ENCODE assay signal across 10 cellular contexts in genomic region chr6:27591660-27592059, GRCh38.
DNase-seq lines count a peak whose midpoint lies in the region; ATAC-seq and TF ChIP-seq lines count a peak whose summit lies in the region.
"Had no signal": no experiment of that assay in that cellular context is flagged by ENCODE, and none has a peak within 500 bp of the region (broad histone marks: within the 10 kb centered on the region; RNA-seq: fewer than 3 reads in every experiment).

No MANE protein-coding gene starts in this region.

- no peaks in the 10 kb centered on the region for H3K4me1 ChIP-seq in HUES48 (ENCODE audit: control insufficient read depth, insufficient read depth, low read length)
- peaks cover 0 to 6% (median 1%) of the 10 kb centered on the region in 4 donors for H3K4me1 ChIP-seq in upper lobe of left lung

- TF ChIP-seq POLR2A in upper lobe of left lung (IDR thresholded peaks at IDR 0.05), result no peak

- no peak for TF ChIP-seq CTCF in kidney epithelial cell (IDR thresholded peaks at IDR 0.05; ENCODE audit: insufficient read depth, low read length, poor library complexity, severe bottlenecking)
- no peak for TF ChIP-seq CTCF in upper lobe of left lung (IDR thresholded peaks at IDR 0.05)
- TF ChIP-seq CTCF in GM10266 (IDR thresholded peaks at IDR 0.05; ENCODE audit: control insufficient read depth, insufficient read depth, low read depth, missing control alignments), result no peak

- 21 to 24% methylated on average over 8 of the region's 8 CpGs for WGBS in upper lobe of left lung, 2 donors

- no peaks in the 10 kb centered on the region for H3K36me3 ChIP-seq in HUES48 (ENCODE audit: control insufficient read depth, insufficient read depth, low read length)
- no peaks in the 10 kb centered on the region for H3K36me3 ChIP-seq in kidney epithelial cell (ENCODE audit: control insufficient read depth, insufficient read depth, low read length)
- H3K36me3 ChIP-seq in upper lobe of left lung, result no peaks in the 10 kb centered on the region

- H3K4me3 ChIP-seq in HUES48 (ENCODE audit: low read depth, low read length) (peak overlapping the region; percentile 70), kidney epithelial cell (ENCODE audit: low read depth, low read length) (peak overlapping the region; percentile 34), upper lobe of left lung (no peak overlapping the region)

- H3K27ac ChIP-seq in HUES48 (ENCODE audit: low read depth, low read length) (no peak overlapping the region), upper lobe of left lung (no peak overlapping the region)

- ATAC-seq in HG03342 (IDR thresholded peaks at IDR 0.05; ENCODE audit: unreplicated experiment) (no peak), upper lobe of left lung (ENCODE audit: low FRiP score in 2 of 2) (no peak)
- no peak for ATAC-seq in natural killer cell treated with Interleukin-12 subunit alpha and Interleukin-12 subunit beta and Interleukin-15 and Interleukin-18, amount 100 ng/mL, for 72 hours
- ATAC-seq: left colon had no signal

- H3K4me3 Mint-ChIP-seq in natural killer cell treated with Interleukin-12 subunit alpha and Interleukin-12 subunit beta and Interleukin-15 and Interleukin-18, amount 100 ng/mL, for 72 hours, result no peak overlapping the region

- no peak for TF ChIP-seq EP300 in upper lobe of left lung (IDR thresholded peaks at IDR 0.05)

- DNase-seq in ELR (ENCODE audit: low read depth) (peak; percentile 79), SW480 (ENCODE audit: low spot score) (peak; percentile 23), kidney epithelial cell (ENCODE audit: low read depth) (no peak), upper lobe of left lung (no peak), GM10266 (ENCODE audit: extremely low spot score) (no peak)
- DNase-seq in natural killer cell treated with Interleukin-12 subunit alpha and Interleukin-12 subunit beta and Interleukin-15 and Interleukin-18, amount 100 ng/mL, for 72 hours (ENCODE audit: low spot score), result no peak
- DNase-seq: GOT3, left colon had no signal

- H3K9ac ChIP-seq in HUES48 (ENCODE audit: low read depth, low read length), result no peak overlapping the region

- H3K36me3 Mint-ChIP-seq in natural killer cell treated with Interleukin-12 subunit alpha and Interleukin-12 subunit beta and Interleukin-15 and Interleukin-18, amount 100 ng/mL, for 72 hours, result no peaks in the 10 kb centered on the region

- no peaks in the 10 kb centered on the region for H3K4me1 Mint-ChIP-seq in natural killer cell treated with Interleukin-12 subunit alpha and Interleukin-12 subunit beta and Interleukin-15 and Interleukin-18, amount 100 ng/mL, for 72 hours (ENCODE audit: low read depth in 2 of 2)

- H3K27ac Mint-ChIP-seq in natural killer cell treated with Interleukin-12 subunit alpha and Interleukin-12 subunit beta and Interleukin-15 and Interleukin-18, amount 100 ng/mL, for 72 hours, result no peak overlapping the region

- H3K9me3 ChIP-seq in HUES48 (ENCODE audit: control insufficient read depth, insufficient read depth, low read length) (no peaks in the 10 kb centered on the region), upper lobe of left lung (no peaks in the 10 kb centered on the region)

- H3K27me3 ChIP-seq in HUES48 (ENCODE audit: control insufficient read depth, insufficient read depth, low read length) (peaks cover 20% of the 10 kb centered on the region), kidney epithelial cell (ENCODE audit: control insufficient read depth, insufficient read depth, low read length) (peaks cover 17% of the 10 kb centered on the region), upper lobe of left lung (peaks cover 0 to 14% (median 7%) of the 10 kb centered on the region in 4 donors)

- H3K9me3 Mint-ChIP-seq in natural killer cell treated with Interleukin-12 subunit alpha and Interleukin-12 subunit beta and Interleukin-15 and Interleukin-18, amount 100 ng/mL, for 72 hours, result no peaks in the 10 kb centered on the region

- peaks cover 22 to 34% of the 10 kb centered on the region in 2 donors for H3K27me3 Mint-ChIP-seq in natural killer cell treated with Interleukin-12 subunit alpha and Interleukin-12 subunit beta and Interleukin-15 and Interleukin-18, amount 100 ng/mL, for 72 hours

Comparison
In these comparisons a context has a peak if more than half of its experiments do, and no peak if none do; other contexts are left out.
1. DNase-seq: peak in ELR (single experiment) and SW480 (single experiment); none in kidney epithelial cell (single experiment), upper lobe of left lung (0 of 2), GM10266 (single experiment) and natural killer cell treated with Interleukin-12 subunit alpha and Interleukin-12 subunit beta and Interleukin-15 and Interleukin-18, amount 100 ng/mL, for 72 hours (single experiment).
2. H3K4me3 ChIP-seq: peak in HUES48 (single experiment) and kidney epithelial cell (single experiment); none in upper lobe of left lung (0 of 4).